In the genomic region with DNA sequence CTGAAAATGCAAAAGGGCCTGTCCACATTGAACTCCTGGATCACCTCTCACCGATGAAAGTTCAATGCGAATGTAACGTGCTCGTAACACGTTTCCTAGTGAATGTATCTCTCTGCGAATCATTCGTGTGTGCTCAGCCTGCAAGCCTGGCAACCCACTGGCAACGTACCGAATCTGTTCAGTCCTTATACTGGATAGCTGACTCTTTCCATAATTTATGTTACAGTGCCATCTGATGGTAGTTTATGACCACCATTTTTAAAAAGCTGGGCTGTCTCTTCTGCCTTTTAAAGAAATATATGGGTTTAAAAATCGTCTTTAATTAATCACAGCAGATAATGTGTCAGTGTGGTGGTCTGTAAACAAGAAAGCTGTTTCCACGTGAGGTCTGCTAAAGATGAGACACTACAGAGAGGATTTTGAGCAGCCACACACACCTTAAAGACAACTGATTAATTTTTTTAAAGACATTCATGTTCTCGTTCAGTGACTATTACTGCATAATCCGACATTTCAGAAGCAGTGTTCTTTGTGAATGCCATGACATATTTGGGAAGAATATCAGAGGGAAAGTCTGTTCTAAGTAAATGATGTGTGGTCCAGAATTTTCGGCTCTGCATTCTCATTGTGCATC, we compare ENCODE assay signal across 8 cellular contexts.
DNase-seq lines count a peak whose midpoint lies in the region; FAIRE-seq and TF ChIP-seq lines count a peak whose summit lies in the region.

No MANE protein-coding gene starts in this region.

- no peak overlapping the region for H3K4me3 ChIP-seq in HAP-1
- no peak overlapping the region for H3K4me3 ChIP-seq in astrocyte (ENCODE audit: insufficient read depth, low read depth, low read length)
- no peak overlapping the region for H3K4me3 ChIP-seq in hepatocyte
- no peak overlapping the region for H3K4me3 ChIP-seq in small intestine (ENCODE audit: low read depth in 1 of 2, low read length in 2 of 2)

- DNase-seq in Caki2 (ENCODE audit: low read depth) (peak; percentile 23), HAP-1 (ENCODE audit: low spot score in 2 of 2) (peak; percentile 62 to 74), NCI-H526 treated with DMSO at 0.1 percent for 48 hours (lab: John Stamatoyannopoulos, UW) (peak; percentile 43), astrocyte (ENCODE audit: low read depth) (peak; percentile 58), hepatocyte (ENCODE audit: low spot score) (peak; percentile 72), small intestine (peak; percentile 73), NCI-H187 (lab: John Stamatoyannopoulos, UW) (no peak), DMS79 treated with DMSO at 0.1 percent for 48 hours (lab: John Stamatoyannopoulos, UW) (no peak)

- no peaks in the 10 kb centered on the region for H3K27me3 Mint-ChIP-seq in astrocyte (ENCODE audit: low read depth, unreplicated experiment)

- no peaks in the 10 kb centered on the region for H3K36me3 ChIP-seq in HAP-1 (replicated peaks)
- no peaks in the 10 kb centered on the region for H3K36me3 ChIP-seq in astrocyte (ENCODE audit: insufficient read depth, low read length)
- no peaks in the 10 kb centered on the region for H3K36me3 ChIP-seq in hepatocyte (replicated peaks; ENCODE audit: insufficient read depth, low read depth)
- H3K36me3 ChIP-seq in small intestine (ENCODE audit: control insufficient read depth in 2 of 2, insufficient read depth in 2 of 2, low read length in 2 of 2), result no peaks in the 10 kb centered on the region

- H3K4me2 ChIP-seq in astrocyte (ENCODE audit: low read length) (peak overlapping the region; percentile 66), hepatocyte (peak overlapping the region; percentile 60)

- no peaks in the 10 kb centered on the region for H3K9me3 ChIP-seq in HAP-1
- H3K9me3 ChIP-seq in astrocyte (ENCODE audit: insufficient read depth, low read depth, low read length), result no peaks in the 10 kb centered on the region
- H3K9me3 ChIP-seq in hepatocyte (ENCODE audit: low read depth), result no peaks in the 10 kb centered on the region
- no peaks in the 10 kb centered on the region for H3K9me3 ChIP-seq in small intestine (ENCODE audit: control insufficient read depth, low read depth)

- peak; percentile 70 for TF ChIP-seq CTCF in astrocyte (IDR thresholded peaks at IDR 0.05; ENCODE audit: insufficient read depth, low read depth, low read length)
- peak; percentile 81 for TF ChIP-seq CTCF in hepatocyte (IDR thresholded peaks at IDR 0.05; ENCODE audit: poor library complexity)

- H3K27me3 ChIP-seq in HAP-1 (ENCODE audit: low read depth), result no peaks in the 10 kb centered on the region
- H3K27me3 ChIP-seq in astrocyte (ENCODE audit: insufficient read depth, low read length), result no peaks in the 10 kb centered on the region
- H3K27me3 ChIP-seq in hepatocyte, result no peaks in the 10 kb centered on the region
- no peaks in the 10 kb centered on the region for H3K27me3 ChIP-seq in small intestine (ENCODE audit: control insufficient read depth in 2 of 2, insufficient read depth in 2 of 2, low read length in 2 of 2)

- H4K20me1 ChIP-seq in astrocyte (ENCODE audit: insufficient read depth, low read length), result no peaks in the 10 kb centered on the region
- no peaks in the 10 kb centered on the region for H4K20me1 ChIP-seq in hepatocyte (ENCODE audit: insufficient read depth, poor library complexity, severe bottlenecking)

- no peak overlapping the region for H3K4me3 Mint-ChIP-seq in astrocyte (ENCODE audit: unreplicated experiment)

- in situ Hi-C loops in Caki2 (cut with HindIII; ENCODE audit: low pct_unique_long_range_greater_than_20kb, low sequenced_read_pairs) (no loop called here), HAP-1 (cut with MboI; ENCODE audit: low sequenced_read_pairs) (loop anchor here (10.0 to 25.0 kb wide), 2 partner anchors 1116 to 1588 kb away; no protein-coding TSS in a partner anchor)

- H3K9ac ChIP-seq in astrocyte (ENCODE audit: low read length), result no peak overlapping the region

- no peaks in the 10 kb centered on the region for H3K9me3 Mint-ChIP-seq in astrocyte (ENCODE audit: unreplicated experiment)

- H3K4me1 Mint-ChIP-seq in astrocyte (ENCODE audit: low read depth, unreplicated experiment), result peaks cover 16% of the 10 kb centered on the region

- FAIRE-seq in astrocyte (lab: Jason Lieb, UNC) (peak; percentile 94), small intestine (lab: Jason Lieb, UNC) (no peak)

- no peak overlapping the region for H3K27ac Mint-ChIP-seq in astrocyte (ENCODE audit: unreplicated experiment)

- H3K9me2 ChIP-seq in hepatocyte (replicated peaks; ENCODE audit: insufficient read depth), result no peaks in the 10 kb centered on the region

- no peak overlapping the region for H3K27ac ChIP-seq in astrocyte (ENCODE audit: low read depth, low read length)
- no peak overlapping the region for H3K27ac ChIP-seq in hepatocyte
- no peak overlapping the region for H3K27ac ChIP-seq in small intestine (ENCODE audit: low read depth in 1 of 2, low read length in 1 of 2)

- WGBS in hepatocyte (ENCODE audit: low lambda C conversion rate, missing lambda C conversion rate), result 34% methylated on average over 14 of the region's 14 CpGs
- WGBS in small intestine, 3 donors, result 22 to 37% (median 32%) methylated on average over 14 of the region's 14 CpGs

- H3K79me2 ChIP-seq in astrocyte (ENCODE audit: insufficient read depth, low read length) (no peaks in the 10 kb centered on the region), hepatocyte (no peaks in the 10 kb centered on the region)

- no peak overlapping the region for H2AFZ ChIP-seq in astrocyte (ENCODE audit: low read depth, low read length)
- H2AFZ ChIP-seq in hepatocyte, result no peak overlapping the region

- H3K36me3 Mint-ChIP-seq in astrocyte (ENCODE audit: low read depth, unreplicated experiment), result no peaks in the 10 kb centered on the region

- peaks cover 3% of the 10 kb centered on the region; the same call in 1 of the 2 replicates for H3K4me1 ChIP-seq in HAP-1
- H3K4me1 ChIP-seq in astrocyte (ENCODE audit: insufficient read depth, low read length), result peaks cover 3% of the 10 kb centered on the region
- H3K4me1 ChIP-seq in hepatocyte (ENCODE audit: insufficient read depth), result peaks cover 9% of the 10 kb centered on the region
- H3K4me1 ChIP-seq in small intestine (ENCODE audit: control insufficient read depth in 2 of 2, insufficient read depth in 1 of 2, low read depth in 1 of 2, low read length in 1 of 2), result no peaks in the 10 kb centered on the region

Comparison
In these comparisons a context has a peak if more than half of its experiments do, and no peak if none do; other contexts are left out.
1. DNase-seq: peak in Caki2 (single experiment), HAP-1 (2 of 2), NCI-H526 treated with DMSO at 0.1 percent for 48 hours (single experiment), astrocyte (single experiment), hepatocyte (single experiment) and small intestine (single experiment); none in NCI-H187 (0 of 2) and DMS79 treated with DMSO at 0.1 percent for 48 hours (single experiment).